Comparison of ENCODE assay signal across 21 cellular contexts in the genomic region with DNA sequence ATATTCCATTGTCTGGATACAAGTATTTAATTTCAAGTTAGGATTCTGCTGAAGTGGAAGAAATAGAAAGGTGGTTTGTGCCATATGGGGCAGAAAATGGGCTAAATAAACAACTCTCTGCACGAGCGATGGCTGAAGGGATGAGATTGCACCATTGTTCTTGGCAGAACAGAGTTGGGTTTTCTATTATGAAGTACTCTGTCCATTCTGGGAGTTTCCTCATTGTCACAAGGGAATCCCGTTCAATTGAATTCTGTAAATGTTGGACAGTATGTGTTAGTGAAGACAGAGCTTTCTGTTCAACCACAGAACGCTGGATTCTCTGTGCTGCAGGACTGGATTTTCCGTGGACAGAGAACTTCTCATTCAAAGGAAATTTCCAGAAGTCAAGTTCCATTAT.
"Had no signal": no experiment of that assay in that cellular context is flagged by ENCODE, and none has a peak within 500 bp of the region (broad histone marks: within the 10 kb centered on the region; RNA-seq: fewer than 3 reads in every experiment).

No MANE protein-coding gene starts in this region.

- ATAC-seq: gastrocnemius medialis; naive thymus-derived CD8-positive, alpha-beta T cell had no signal

- H3K27me3 ChIP-seq: colonic mucosa, gastrocnemius medialis, stomach, tibial artery had no signal

- H3K4me3 ChIP-seq: colonic mucosa, gastrocnemius medialis, psoas muscle, skin epidermis, stomach, tibial artery had no signal

- DNase-seq: colonic mucosa; effector CD8-positive, alpha-beta T cell; endodermal cell; gastrocnemius medialis; head of caudate nucleus; naive thymus-derived CD8-positive, alpha-beta T cell; nephron progenitor cell; nucleus accumbens; posterior cingulate gyrus; psoas muscle; right cardiac atrium; stimulated activated CD4-positive, alpha-beta T cell treated with anti-CD3 and anti-CD28 coated beads, Interleukin-15, amount 100 ng/mL, for 24 hours; stimulated activated CD4-positive, alpha-beta T cell treated with anti-CD3 and anti-CD28 coated beads, Interleukin-2, amount 100 ng/mL, for 48 hours; stimulated activated naive CD4-positive, alpha-beta T cell treated with Interleukin-2 at 50 U/mL for 16 hours; stomach; tibial artery had no signal

- H3K27ac ChIP-seq: colonic mucosa, epithelial cell of prostate, gastrocnemius medialis, psoas muscle, skin epidermis, stomach, tibial artery had no signal

- H3K4me1 Mint-ChIP-seq: central memory CD8-positive, alpha-beta T cell; naive thymus-derived CD8-positive, alpha-beta T cell had no signal

- H3K4me3 Mint-ChIP-seq: central memory CD8-positive, alpha-beta T cell; dendritic cell treated with granulocyte-macrophage colony-stimulating factor and Interleukin-4, amounts not matched to agents 40 ng/mL and 50 ng/mL, for 4 days; endodermal cell; naive thymus-derived CD8-positive, alpha-beta T cell; nephron progenitor cell; type B pancreatic cell had no signal

- H3K27ac Mint-ChIP-seq: dendritic cell treated with granulocyte-macrophage colony-stimulating factor and Interleukin-4, amounts not matched to agents 40 ng/mL and 50 ng/mL, for 4 days; endodermal cell; naive thymus-derived CD8-positive, alpha-beta T cell; nephron progenitor cell; type B pancreatic cell had no signal

- H3K4me1 ChIP-seq: colonic mucosa, gastrocnemius medialis, psoas muscle, stomach, tibial artery had no signal

- H3K27me3 Mint-ChIP-seq: central memory CD8-positive, alpha-beta T cell; dendritic cell treated with granulocyte-macrophage colony-stimulating factor and Interleukin-4, amounts not matched to agents 40 ng/mL and 50 ng/mL, for 4 days; type B pancreatic cell had no signal

- H3K36me3 ChIP-seq: colonic mucosa, gastrocnemius medialis, stomach, tibial artery had no signal

- H3K9me3 ChIP-seq: colonic mucosa, gastrocnemius medialis, psoas muscle had no signal

- H3K36me3 Mint-ChIP-seq: naive thymus-derived CD8-positive, alpha-beta T cell; type B pancreatic cell had no signal
